ENCODE assay signal across 12 cellular contexts in the genomic region with DNA sequence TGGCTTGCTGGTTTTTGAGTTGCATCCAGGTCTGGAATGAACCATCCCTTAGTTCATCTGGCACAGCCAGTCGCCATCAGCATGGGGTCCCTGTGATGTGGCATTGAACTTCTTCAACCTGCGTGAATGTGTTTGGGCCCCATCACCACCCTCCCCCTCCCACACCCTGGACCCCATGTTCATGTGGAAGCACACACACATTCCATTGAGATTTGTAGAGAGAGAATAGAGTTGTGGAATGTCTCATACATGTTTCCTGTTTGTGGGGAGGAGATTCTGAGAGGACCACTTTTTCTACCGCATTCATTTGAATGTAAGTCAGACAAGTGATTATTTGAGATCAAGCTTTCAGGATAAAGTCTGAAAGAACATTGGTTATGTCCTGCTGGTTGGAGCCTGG.
DNase-seq lines count a peak whose midpoint lies in the region; ATAC-seq, FAIRE-seq and TF ChIP-seq lines count a peak whose summit lies in the region.
"Had no signal": no experiment of that assay in that cellular context is flagged by ENCODE, and none has a peak within 500 bp of the region (broad histone marks: within the 10 kb centered on the region; RNA-seq: fewer than 3 reads in every experiment).

No MANE protein-coding gene starts in this region.

- H3K27me3 ChIP-seq in astrocyte (ENCODE audit: insufficient read depth, low read length): no peaks in the 10 kb centered on the region
- H3K27me3 ChIP-seq: adrenal gland had no signal

- DNase-seq in stimulated activated naive CD8-positive, alpha-beta T cell treated with anti-CD3 and anti-CD28 coated beads, Interleukin-15, Interleukin-2, amounts not matched to agents 100 U/mL and 50 U/mL, for 24 hours: no peak
- peak; percentile 74 for DNase-seq in astrocyte (ENCODE audit: low read depth)
- no peak for DNase-seq in hippocampal formation (lab: John Stamatoyannopoulos, UW)
- DNase-seq in NCI-H345 treated with DMSO at 0.1 percent for 48 hours (lab: John Stamatoyannopoulos, UW; ENCODE audit: unreplicated experiment): no peak
- DNase-seq in NCI-H1105 (lab: John Stamatoyannopoulos, UW): no peak
- DNase-seq: endodermal cell, NCI-H1048, NCI-H524 treated with DMSO at 0.1 percent for 48 hours had no signal

- ATAC-seq in stimulated activated naive CD8-positive, alpha-beta T cell treated with anti-CD3 and anti-CD28 coated beads, Interleukin-15, Interleukin-2, amounts not matched to agents 100 U/mL and 50 U/mL, for 24 hours: no peak
- ATAC-seq in GM21528 (IDR thresholded peaks at IDR 0.05; ENCODE audit: low FRiP score, unreplicated experiment): no peak

- TF ChIP-seq CTCF in astrocyte (IDR thresholded peaks at IDR 0.05; ENCODE audit: insufficient read depth, low read depth, low read length): no peak

- no peak for FAIRE-seq in astrocyte (lab: Jason Lieb, UNC)

- no peak overlapping the region for H3K4me3 ChIP-seq in astrocyte (ENCODE audit: insufficient read depth, low read depth, low read length)
- H3K4me3 ChIP-seq in mesodermal cell (ENCODE audit: extremely low read depth, insufficient read depth, low read length, poor library complexity, severe bottlenecking): no peak overlapping the region
- H3K4me3 ChIP-seq: adrenal gland had no signal

- 91% methylated on average over 1 of the region's 3 CpGs; no CpG with 5 or more reads in 1 of the 2 experiments for WGBS in mesodermal cell (ENCODE audit: insufficient coverage in 2 of 2), 2 experiments

- H3K4me2 ChIP-seq in astrocyte (ENCODE audit: low read length): peak overlapping the region; percentile 52

- H3K36me3 Mint-ChIP-seq in stimulated activated naive CD8-positive, alpha-beta T cell treated with anti-CD3 and anti-CD28 coated beads, Interleukin-15, Interleukin-2, amounts not matched to agents 100 ng/mL and 50 ng/mL, for 24 hours (ENCODE audit: low read depth): peaks cover 17% of the 10 kb centered on the region
- peaks cover 15% of the 10 kb centered on the region for H3K36me3 Mint-ChIP-seq in astrocyte (ENCODE audit: low read depth, unreplicated experiment)

- peak overlapping the region; percentile 39 for H3K9ac ChIP-seq in astrocyte (ENCODE audit: low read length)

- peaks cover 55% of the 10 kb centered on the region for H3K4me1 ChIP-seq in astrocyte (ENCODE audit: insufficient read depth, low read length)
- H3K4me1 ChIP-seq in mesodermal cell (ENCODE audit: control insufficient read depth, insufficient read depth, low read length, poor library complexity, severe bottlenecking): peaks cover 42% of the 10 kb centered on the region

- peak overlapping the region; percentile 71 for H3K4me3 Mint-ChIP-seq in stimulated activated naive CD8-positive, alpha-beta T cell treated with anti-CD3 and anti-CD28 coated beads, Interleukin-15, Interleukin-2, amounts not matched to agents 100 ng/mL and 50 ng/mL, for 24 hours
- H3K4me3 Mint-ChIP-seq in astrocyte (ENCODE audit: unreplicated experiment): no peak overlapping the region
- H3K4me3 Mint-ChIP-seq: endodermal cell had no signal

- H3K27ac ChIP-seq in astrocyte (ENCODE audit: low read depth, low read length) (peak overlapping the region; percentile 54), mesodermal cell (ENCODE audit: low read depth, low read length, severe bottlenecking) (peak overlapping the region; percentile 37)

- no peak overlapping the region for H2AFZ ChIP-seq in astrocyte (ENCODE audit: low read depth, low read length)

- H3K9me3 Mint-ChIP-seq in stimulated activated naive CD8-positive, alpha-beta T cell treated with anti-CD3 and anti-CD28 coated beads, Interleukin-15, Interleukin-2, amounts not matched to agents 100 ng/mL and 50 ng/mL, for 24 hours: no peaks in the 10 kb centered on the region
- no peaks in the 10 kb centered on the region for H3K9me3 Mint-ChIP-seq in astrocyte (ENCODE audit: unreplicated experiment)
- H3K9me3 Mint-ChIP-seq: endodermal cell had no signal

- H3K79me2 ChIP-seq in astrocyte (ENCODE audit: insufficient read depth, low read length): peaks cover 100% of the 10 kb centered on the region

- peaks cover 91% of the 10 kb centered on the region for H3K4me1 Mint-ChIP-seq in stimulated activated naive CD8-positive, alpha-beta T cell treated with anti-CD3 and anti-CD28 coated beads, Interleukin-15, Interleukin-2, amounts not matched to agents 100 ng/mL and 50 ng/mL, for 24 hours (ENCODE audit: low read depth)
- peaks cover 52% of the 10 kb centered on the region for H3K4me1 Mint-ChIP-seq in astrocyte (ENCODE audit: low read depth, unreplicated experiment)

- H3K36me3 ChIP-seq in astrocyte (ENCODE audit: insufficient read depth, low read length): peaks cover 4% of the 10 kb centered on the region
- peaks cover 32% of the 10 kb centered on the region for H3K36me3 ChIP-seq in mesodermal cell (ENCODE audit: control insufficient read depth, insufficient read depth, low read length)
- H3K36me3 ChIP-seq: adrenal gland had no signal

- H3K27me3 Mint-ChIP-seq in stimulated activated naive CD8-positive, alpha-beta T cell treated with anti-CD3 and anti-CD28 coated beads, Interleukin-15, Interleukin-2, amounts not matched to agents 100 ng/mL and 50 ng/mL, for 24 hours: no peaks in the 10 kb centered on the region
- H3K27me3 Mint-ChIP-seq in astrocyte (ENCODE audit: low read depth, unreplicated experiment): no peaks in the 10 kb centered on the region

- peaks cover 84% of the 10 kb centered on the region for H4K20me1 ChIP-seq in astrocyte (ENCODE audit: insufficient read depth, low read length)

- H3K27ac Mint-ChIP-seq in stimulated activated naive CD8-positive, alpha-beta T cell treated with anti-CD3 and anti-CD28 coated beads, Interleukin-15, Interleukin-2, amounts not matched to agents 100 ng/mL and 50 ng/mL, for 24 hours: peak overlapping the region; percentile 87
- H3K27ac Mint-ChIP-seq in astrocyte (ENCODE audit: unreplicated experiment): peak overlapping the region; percentile 9
- H3K27ac Mint-ChIP-seq: endodermal cell had no signal

- H3K9me3 ChIP-seq in astrocyte (ENCODE audit: insufficient read depth, low read depth, low read length) (no peaks in the 10 kb centered on the region), mesodermal cell (ENCODE audit: control insufficient read depth, low read length) (no peaks in the 10 kb centered on the region)
- H3K9me3 ChIP-seq: adrenal gland had no signal
